ENCODE assay signal across 25 cellular contexts in the genomic region with DNA sequence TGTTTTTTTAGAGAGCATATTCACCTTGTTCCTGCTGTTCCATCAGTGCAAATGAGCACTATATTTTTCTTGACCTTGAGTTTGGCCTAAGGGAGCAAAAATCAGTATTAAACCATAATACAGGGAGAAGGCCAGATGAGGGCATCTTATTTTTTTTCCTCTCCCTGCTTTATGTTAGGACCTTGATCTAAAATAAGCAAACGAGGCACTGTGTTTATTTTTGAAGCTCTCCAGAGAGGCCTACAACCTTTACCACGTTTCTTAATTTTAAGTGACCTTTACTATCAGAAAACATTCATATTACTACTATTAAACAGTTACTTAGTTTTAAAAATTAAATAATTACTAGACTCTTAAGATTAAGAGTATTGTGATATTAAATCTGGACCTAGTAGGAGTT.
DNase-seq lines count a peak whose midpoint lies in the region; ATAC-seq and TF ChIP-seq lines count a peak whose summit lies in the region.
"Had no signal": no experiment of that assay in that cellular context is flagged by ENCODE, and none has a peak within 500 bp of the region (broad histone marks: within the 10 kb centered on the region; RNA-seq: fewer than 3 reads in every experiment).

No MANE protein-coding gene starts in this region.

- H3K4me1 Mint-ChIP-seq in activated naive CD8-positive, alpha-beta T cell treated with anti-CD3 and anti-CD28 coated beads, Interleukin-2, amount 50 U/mL, for 24 hours, result no peaks in the 10 kb centered on the region
- H3K4me1 Mint-ChIP-seq: activated CD4-positive, alpha-beta T cell treated with anti-CD3 and anti-CD28 coated beads, Interleukin-2, amount 10 ng/mL, durations not matched to agents 24 days and 14 days; natural killer cell; stimulated activated naive B cell treated with anti-CD40 and anti-IgM and Interleukin-4, amounts not matched to agents 10 μg/mL and 1 μg/mL and 100 μg/mL, for 72 hours had no signal

- no peaks in the 10 kb centered on the region for H4K20me1 ChIP-seq in SK-N-SH (ENCODE audit: insufficient read depth)

- ATAC-seq in SK-N-SH treated with all-trans-retinoic acid at 6 μM for 48 hours (no peak), foreskin keratinocyte (no peak)
- no peak for ATAC-seq in activated naive CD8-positive, alpha-beta T cell treated with anti-CD3 and anti-CD28 coated beads, Interleukin-2, amount 50 U/mL, for 24 hours
- ATAC-seq: effector memory CD8-positive, alpha-beta T cell; esophagus mucosa; gastrocnemius medialis; natural killer cell; stimulated activated naive B cell treated with anti-CD40 and anti-IgM and Interleukin-4, amounts not matched to agents 10 μg/mL and 1 μg/mL and 100 μg/mL, for 72 hours had no signal

- no peaks in the 10 kb centered on the region for H3K27me3 Mint-ChIP-seq in activated naive CD8-positive, alpha-beta T cell treated with anti-CD3 and anti-CD28 coated beads, Interleukin-2, amount 50 U/mL, for 24 hours
- H3K27me3 Mint-ChIP-seq: activated CD4-positive, alpha-beta T cell treated with anti-CD3 and anti-CD28 coated beads, Interleukin-2, amount 10 ng/mL, durations not matched to agents 24 days and 14 days; activated T-cell treated with anti-CD3 and anti-CD28 coated beads, Interleukin-2, amount 50 U/mL, for 24 hours; CD4-positive, alpha-beta T cell; effector memory CD8-positive, alpha-beta T cell; stimulated activated naive B cell treated with anti-CD40 and anti-IgM and Interleukin-4, amounts not matched to agents 10 μg/mL and 1 μg/mL and 100 μg/mL, for 72 hours had no signal

- H3K9me3 Mint-ChIP-seq in activated naive CD8-positive, alpha-beta T cell treated with anti-CD3 and anti-CD28 coated beads, Interleukin-2, amount 50 U/mL, for 24 hours, result no peaks in the 10 kb centered on the region
- H3K9me3 Mint-ChIP-seq: activated CD4-positive, alpha-beta T cell treated with anti-CD3 and anti-CD28 coated beads, Interleukin-2, amount 10 ng/mL, durations not matched to agents 24 days and 14 days; activated T-cell treated with anti-CD3 and anti-CD28 coated beads, Interleukin-2, amount 50 U/mL, for 24 hours; CD4-positive, alpha-beta T cell; effector memory CD8-positive, alpha-beta T cell; natural killer cell; stimulated activated naive B cell treated with anti-CD40 and anti-IgM and Interleukin-4, amounts not matched to agents 10 μg/mL and 1 μg/mL and 100 μg/mL, for 72 hours had no signal

- peaks cover 45% of the 10 kb centered on the region for H3K79me2 ChIP-seq in SK-N-SH (ENCODE audit: insufficient read depth)
- H3K79me2 ChIP-seq: parathyroid adenoma had no signal

- no peak overlapping the region for H3K4me3 ChIP-seq in SK-N-SH (ENCODE audit: low read depth in 2 of 2, low read length in 1 of 2)
- no peak overlapping the region for H3K4me3 ChIP-seq in adipocyte (ENCODE audit: low read length)
- H3K4me3 ChIP-seq in sigmoid colon, result no peak overlapping the region
- H3K4me3 ChIP-seq in testis, result no peak overlapping the region
- H3K4me3 ChIP-seq: gastrocnemius medialis, suprapubic skin, uterus had no signal

- H3K9ac ChIP-seq in SK-N-SH (peak overlapping the region; percentile 25; the same call in 1 of the 2 replicates), adipocyte (ENCODE audit: low read length) (peak overlapping the region; percentile 76)
- H3K9ac ChIP-seq: parathyroid adenoma had no signal

- TF ChIP-seq EP300 in SK-N-SH (IDR thresholded peaks at IDR 0.05; ENCODE audit: borderline replicate concordance in 1 of 2, low read depth in 1 of 2, low read length in 1 of 2) (no peak), sigmoid colon (IDR thresholded peaks at IDR 0.05) (no peak)

- peaks cover 9 to 16% of the 10 kb centered on the region in 2 experiments for H3K36me3 ChIP-seq in SK-N-SH (replicated peaks in 1 of 2; ENCODE audit: control insufficient read depth in 1 of 2, insufficient read depth in 2 of 2, low read length in 1 of 2)
- H3K36me3 ChIP-seq in adipocyte (ENCODE audit: control insufficient read depth, insufficient read depth, low read length, severe bottlenecking), result peaks cover 7% of the 10 kb centered on the region
- no peaks in the 10 kb centered on the region for H3K36me3 ChIP-seq in sigmoid colon
- no peaks in the 10 kb centered on the region for H3K36me3 ChIP-seq in testis (ENCODE audit: low read depth, missing control alignments)
- H3K36me3 ChIP-seq: gastrocnemius medialis, suprapubic skin, uterus had no signal

- CTCF ChIA-PET in SK-N-SH (lab: Yijun Ruan, JAX), result no interaction called here

- intact Hi-C loops in sigmoid colon (cut with DNase I), result no loop called here
- intact Hi-C loops in testis (cut with DNase I; ENCODE audit: low total_unique reads), result no loop called here

- H3K27ac Mint-ChIP-seq in activated naive CD8-positive, alpha-beta T cell treated with anti-CD3 and anti-CD28 coated beads, Interleukin-2, amount 50 U/mL, for 24 hours, result no peak overlapping the region
- H3K27ac Mint-ChIP-seq: activated CD4-positive, alpha-beta T cell treated with anti-CD3 and anti-CD28 coated beads, Interleukin-2, amount 10 ng/mL, durations not matched to agents 24 days and 14 days; activated T-cell treated with anti-CD3 and anti-CD28 coated beads, Interleukin-2, amount 50 U/mL, for 24 hours; CD4-positive, alpha-beta T cell; effector memory CD8-positive, alpha-beta T cell; natural killer cell; stimulated activated naive B cell treated with anti-CD40 and anti-IgM and Interleukin-4, amounts not matched to agents 10 μg/mL and 1 μg/mL and 100 μg/mL, for 72 hours had no signal

- H3K9me2 ChIP-seq in SK-N-SH, result no peaks in the 10 kb centered on the region

- no peak overlapping the region for H3K4me2 ChIP-seq in SK-N-SH

- H3K4me1 ChIP-seq in SK-N-SH (ENCODE audit: control insufficient read depth in 1 of 2, insufficient read depth in 2 of 2, low read depth in 1 of 2, low read length in 1 of 2) (peaks cover 16 to 44% of the 10 kb centered on the region in 2 experiments; a peak in 3 of 4 replicates), adipocyte (ENCODE audit: control insufficient read depth, insufficient read depth, low read length) (peaks cover 72% of the 10 kb centered on the region), foreskin keratinocyte (peaks cover 37% of the 10 kb centered on the region), sigmoid colon (peaks cover 0 to 73% (median 64%) of the 10 kb centered on the region in 4 donors), testis (peaks cover 8% of the 10 kb centered on the region)
- H3K4me1 ChIP-seq: uterus had no signal

- WGBS in SK-N-SH (ENCODE audit: low lambda C conversion rate), result 70% methylated on average over 2 of the region's 2 CpGs
- WGBS in sigmoid colon, 2 donors, result 36 to 66% methylated on average over 2 of the region's 2 CpGs
- WGBS in testis, 2 donors, result 41 to 44% methylated on average over 2 of the region's 2 CpGs

- TF ChIP-seq CTCF in SK-N-SH (IDR thresholded peaks at IDR 0.05), result no peak
- TF ChIP-seq CTCF in foreskin keratinocyte (conservative IDR thresholded peaks at IDR 0.05), result no peak
- no peak for TF ChIP-seq CTCF in sigmoid colon (IDR thresholded peaks at IDR 0.05)
- no peak for TF ChIP-seq CTCF in testis (IDR thresholded peaks at IDR 0.05)

- H3K27me3 ChIP-seq in SK-N-SH (ENCODE audit: insufficient read depth) (no peaks in the 10 kb centered on the region), adipocyte (replicated peaks; ENCODE audit: control insufficient read depth, insufficient read depth, low read length) (no peaks in the 10 kb centered on the region), foreskin keratinocyte (no peaks in the 10 kb centered on the region), sigmoid colon (no peaks in the 10 kb centered on the region), testis (no peaks in the 10 kb centered on the region)
- H3K27me3 ChIP-seq: gastrocnemius medialis, suprapubic skin, uterus had no signal

- DNase-seq in SK-N-SH, result no peak
- no peak for DNase-seq in adipocyte (ENCODE audit: low read depth)
- DNase-seq in foreskin keratinocyte, result no peak
- DNase-seq in sigmoid colon, result no peak
- no peak for DNase-seq in activated naive CD8-positive, alpha-beta T cell treated with anti-CD3 and anti-CD28 coated beads, Interleukin-2, amount 50 U/mL, for 24 hours
- no peak for DNase-seq in testis
- no peak for DNase-seq in nucleus accumbens (lab: John Stamatoyannopoulos, UW)
- DNase-seq: 8988T; activated CD4-positive, alpha-beta T cell treated with anti-CD3 and anti-CD28 coated beads, Interleukin-2, amount 10 ng/mL, durations not matched to agents 24 days and 14 days; activated T-cell treated with anti-CD3 and anti-CD28 coated beads, Interleukin-2, amount 50 U/mL, for 24 hours; AML-193; CD4-positive, alpha-beta T cell; cortex of kidney; effector memory CD8-positive, alpha-beta T cell; gastrocnemius medialis; natural killer cell; stimulated activated CD4-positive, alpha-beta T cell treated with anti-CD3 and anti-CD28 coated beads, Interleukin-15, amount 100 ng/mL, for 24 hours; stimulated activated naive B cell treated with anti-CD40 and anti-IgM and Interleukin-4, amounts not matched to agents 10 μg/mL and 1 μg/mL and 100 μg/mL, for 72 hours; SW 1271; T1000; uterus had no signal

- no peak overlapping the region for H3K4me3 Mint-ChIP-seq in activated naive CD8-positive, alpha-beta T cell treated with anti-CD3 and anti-CD28 coated beads, Interleukin-2, amount 50 U/mL, for 24 hours
- H3K4me3 Mint-ChIP-seq: activated CD4-positive, alpha-beta T cell treated with anti-CD3 and anti-CD28 coated beads, Interleukin-2, amount 10 ng/mL, durations not matched to agents 24 days and 14 days; activated T-cell treated with anti-CD3 and anti-CD28 coated beads, Interleukin-2, amount 50 U/mL, for 24 hours; CD4-positive, alpha-beta T cell; effector memory CD8-positive, alpha-beta T cell; natural killer cell; stimulated activated naive B cell treated with anti-CD40 and anti-IgM and Interleukin-4, amounts not matched to agents 10 μg/mL and 1 μg/mL and 100 μg/mL, for 72 hours had no signal

- TF ChIP-seq POLR2A in sigmoid colon (IDR thresholded peaks at IDR 0.05), result no peak
- TF ChIP-seq POLR2A in testis (IDR thresholded peaks at IDR 0.05), result no peak

- no peaks in the 10 kb centered on the region for H3K36me3 Mint-ChIP-seq in activated naive CD8-positive, alpha-beta T cell treated with anti-CD3 and anti-CD28 coated beads, Interleukin-2, amount 50 U/mL, for 24 hours (ENCODE audit: low read depth)
- H3K36me3 Mint-ChIP-seq: natural killer cell; stimulated activated naive B cell treated with anti-CD40 and anti-IgM and Interleukin-4, amounts not matched to agents 10 μg/mL and 1 μg/mL and 100 μg/mL, for 72 hours had no signal

- H2AFZ ChIP-seq in SK-N-SH (ENCODE audit: low read depth), result 0 out of 2 replicates have a peak overlapping the region, but pooled peaks have one; percentile 11
- H2AFZ ChIP-seq: parathyroid adenoma had no signal

- POLR2A ChIA-PET in SK-N-SH (lab: Yijun Ruan, JAX), result no interaction called here

- H3K27ac ChIP-seq in SK-N-SH (ENCODE audit: low read depth in 2 of 2, low read length in 1 of 2), result peak overlapping the region in 1 of 2 experiments; percentile 86; a peak in 2 of 4 replicates
- peak overlapping the region; percentile 15 for H3K27ac ChIP-seq in foreskin keratinocyte
- peak overlapping the region; percentile 30 to 75 (median 60) for H3K27ac ChIP-seq in sigmoid colon
- no peak overlapping the region for H3K27ac ChIP-seq in testis
- H3K27ac ChIP-seq: gastrocnemius medialis, parathyroid adenoma, suprapubic skin, uterus had no signal

- peaks cover 17% of the 10 kb centered on the region for H3F3A ChIP-seq in SK-N-SH (replicated peaks; ENCODE audit: insufficient read depth)

- TF ChIP-seq RAD21 in SK-N-SH (IDR thresholded peaks at IDR 0.05; ENCODE audit: low read length), result no peak

- no peaks in the 10 kb centered on the region for H3K9me3 ChIP-seq in SK-N-SH
- no peaks in the 10 kb centered on the region for H3K9me3 ChIP-seq in adipocyte (ENCODE audit: control insufficient read depth, low read length)
- H3K9me3 ChIP-seq in sigmoid colon, result no peaks in the 10 kb centered on the region
- H3K9me3 ChIP-seq in testis, result no peaks in the 10 kb centered on the region
- H3K9me3 ChIP-seq: gastrocnemius medialis, suprapubic skin, uterus had no signal

Comparison
In these comparisons a context has a peak if more than half of its experiments do, and no peak if none do; other contexts are left out.
1. H3K27ac ChIP-seq: peak in foreskin keratinocyte (single experiment) and sigmoid colon (4 of 4); none in testis (0 of 2).